Comparison of ENCODE assay signal across 24 cellular contexts in genomic region chr5:84028093-84028492, GRCh38.
A peak's percentile ranks its signal among the peaks of the same experiment; 100 is the strongest.
DNase-seq lines count a peak whose midpoint lies in the region; ATAC-seq and TF ChIP-seq lines count a peak whose summit lies in the region.
"Had no signal": no experiment of that assay in that cellular context is flagged by ENCODE, and none has a peak within 500 bp of the region (broad histone marks: within the 10 kb centered on the region; RNA-seq: fewer than 3 reads in every experiment).

No MANE protein-coding gene starts in this region.

- H3K27me3 Mint-ChIP-seq in chondrocyte (ENCODE audit: low read depth): no peaks in the 10 kb centered on the region
- no peaks in the 10 kb centered on the region for H3K27me3 Mint-ChIP-seq in activated T-helper 17 cell treated with anti-CD3 and anti-CD28 coated beads, Interleukin-2, amount 50 U/mL, for 72 hours
- H3K27me3 Mint-ChIP-seq: type B pancreatic cell had no signal

- TF ChIP-seq CTCF in AG10803 (conservative IDR thresholded peaks at IDR 0.05; ENCODE audit: low read length) (no peak), chondrocyte (IDR thresholded peaks at IDR 0.05) (no peak)

- peaks cover 3% of the 10 kb centered on the region for H3K9me3 Mint-ChIP-seq in chondrocyte (ENCODE audit: low read depth)
- H3K9me3 Mint-ChIP-seq in activated T-helper 17 cell treated with anti-CD3 and anti-CD28 coated beads, Interleukin-2, amount 50 U/mL, for 72 hours: peaks cover 8% of the 10 kb centered on the region

- peak overlapping the region; percentile 73 for H3K27ac Mint-ChIP-seq in chondrocyte (ENCODE audit: unreplicated experiment)
- no peak overlapping the region for H3K27ac Mint-ChIP-seq in activated T-helper 17 cell treated with anti-CD3 and anti-CD28 coated beads, Interleukin-2, amount 50 U/mL, for 72 hours
- H3K27ac Mint-ChIP-seq: activated CD8-positive, alpha-beta T cell treated with anti-CD3 and anti-CD28 coated beads, Interleukin-2, amount 10 ng/mL, durations not matched to agents 7 days and 5 days; CD14-positive monocyte; H9; type B pancreatic cell had no signal

- DNase-seq in AG10803 (ENCODE audit: low read depth) (peak; percentile 58), LHCN-M2 (ENCODE audit: low read depth) (peak; percentile 39), chondrocyte (ENCODE audit: low spot score) (no peak), kidney glomerular epithelial cell (lab: John Stamatoyannopoulos, UW) (peak; percentile 8), 8988T (no peak)
- no peak for DNase-seq in stimulated activated CD4-positive, alpha-beta T cell treated with anti-CD3 and anti-CD28 coated beads, Interleukin-4, amount 100 ng/mL, for 1 hour
- DNase-seq: ACHN; activated CD4-positive, alpha-beta T cell treated with anti-CD3 and anti-CD28 coated beads for 1 hour; activated CD8-positive, alpha-beta T cell treated with anti-CD3 and anti-CD28 coated beads, Interleukin-2, amount 10 ng/mL, durations not matched to agents 7 days and 5 days; amniotic stem cell; caudate nucleus; dorsolateral prefrontal cortex; GDM1; H9; NCI-H187 treated with DMSO at 0.1 percent for 48 hours; NCI-H345; NCI-H774; SHP77 treated with DMSO at 0.1 percent for 48 hours had no signal

- no peak for ATAC-seq in GM18867 (IDR thresholded peaks at IDR 0.05; ENCODE audit: unreplicated experiment)
- no peak for ATAC-seq in activated T-helper 17 cell treated with anti-CD3 and anti-CD28 coated beads, Interleukin-2, amount 50 U/mL, for 72 hours (replicated peaks)
- ATAC-seq: activated CD8-positive, alpha-beta T cell treated with anti-CD3 and anti-CD28 coated beads, Interleukin-2, amount 10 ng/mL, durations not matched to agents 7 days and 5 days; gastroesophageal sphincter had no signal

- peaks cover 11% of the 10 kb centered on the region for H3K36me3 Mint-ChIP-seq in chondrocyte (ENCODE audit: low read depth)
- H3K36me3 Mint-ChIP-seq in activated T-helper 17 cell treated with anti-CD3 and anti-CD28 coated beads, Interleukin-2, amount 50 U/mL, for 72 hours (ENCODE audit: low read depth): no peaks in the 10 kb centered on the region
- H3K36me3 Mint-ChIP-seq: CD14-positive monocyte had no signal

- H3K4me3 Mint-ChIP-seq in chondrocyte (ENCODE audit: unreplicated experiment): no peak overlapping the region
- H3K4me3 Mint-ChIP-seq in activated T-helper 17 cell treated with anti-CD3 and anti-CD28 coated beads, Interleukin-2, amount 50 U/mL, for 72 hours: no peak overlapping the region
- H3K4me3 Mint-ChIP-seq: activated CD8-positive, alpha-beta T cell treated with anti-CD3 and anti-CD28 coated beads, Interleukin-2, amount 10 ng/mL, durations not matched to agents 7 days and 5 days; CD14-positive monocyte; H9; type B pancreatic cell had no signal

- peaks cover 51% of the 10 kb centered on the region for H3K4me1 Mint-ChIP-seq in chondrocyte (ENCODE audit: low read depth)
- H3K4me1 Mint-ChIP-seq in activated T-helper 17 cell treated with anti-CD3 and anti-CD28 coated beads, Interleukin-2, amount 50 U/mL, for 72 hours: no peaks in the 10 kb centered on the region
- H3K4me1 Mint-ChIP-seq: CD14-positive monocyte, H9 had no signal

- H3K4me3 ChIP-seq in AG10803 (ENCODE audit: low read length): no peak overlapping the region
- H3K4me3 ChIP-seq: dorsolateral prefrontal cortex, gastroesophageal sphincter, right atrium auricular region had no signal

Comparison
In these comparisons a context has a peak if more than half of its experiments do, and no peak if none do; other contexts are left out.
1. DNase-seq: peak in AG10803 (single experiment), LHCN-M2 (single experiment) and kidney glomerular epithelial cell (single experiment); none in chondrocyte (single experiment), 8988T (single experiment) and stimulated activated CD4-positive, alpha-beta T cell treated with anti-CD3 and anti-CD28 coated beads, Interleukin-4, amount 100 ng/mL, for 1 hour (single experiment).